ENCODE assay signal across 8 cellular contexts in the genomic region with DNA sequence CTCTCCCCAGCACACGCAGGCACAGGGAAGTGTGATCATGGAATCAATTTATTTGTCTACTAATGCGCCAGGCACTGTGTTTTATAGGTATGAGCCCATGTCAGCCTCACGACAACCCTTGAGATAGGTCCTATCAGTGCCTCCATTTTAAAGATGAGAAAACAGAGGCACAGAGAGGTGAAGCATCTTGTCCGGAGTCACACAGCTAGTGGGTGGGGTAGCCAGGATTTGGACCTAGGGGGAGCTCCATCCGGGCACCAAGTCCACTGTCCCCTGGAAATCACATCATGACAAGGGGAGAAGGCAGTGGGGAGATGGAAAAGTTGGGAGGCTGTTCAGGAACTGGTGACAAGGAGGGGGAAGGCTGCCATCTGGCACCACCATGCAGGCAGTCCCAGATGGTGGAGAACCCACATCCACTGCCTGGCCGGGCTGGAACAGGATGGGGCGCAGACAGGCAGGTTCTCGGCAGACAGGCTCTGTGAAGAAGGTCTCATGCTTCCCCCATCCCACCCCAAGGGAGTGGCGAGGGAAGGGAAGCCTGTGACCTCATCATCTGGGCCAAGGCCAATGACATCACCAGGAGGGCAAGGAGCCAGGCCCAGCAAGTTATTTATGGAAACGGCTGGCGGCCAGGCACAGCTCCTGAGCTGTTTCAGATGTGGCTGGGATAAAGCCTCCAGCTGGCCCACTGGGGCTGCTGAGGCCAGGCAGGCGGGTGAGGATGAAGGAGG.
DNase-seq lines count a peak whose midpoint lies in the region; ATAC-seq and TF ChIP-seq lines count a peak whose summit lies in the region.

No MANE protein-coding gene starts in this region.

- CTCF ChIA-PET in activated CD8-positive, alpha-beta T cell treated with anti-CD3 and anti-CD28 coated beads, Interleukin-2, amount 10 ng/mL, durations not matched to agents 7 days and 5 days (lab: Charles Lee) = no interaction called here

- peak; percentile 83 for ATAC-seq in esophagus mucosa
- no peak for ATAC-seq in GM21381 (IDR thresholded peaks at IDR 0.05; ENCODE audit: unreplicated experiment)
- ATAC-seq in activated CD8-positive, alpha-beta T cell treated with anti-CD3 and anti-CD28 coated beads, Interleukin-2, amount 10 ng/mL, durations not matched to agents 7 days and 5 days = no peak

- peaks cover 10% of the 10 kb centered on the region for H3K27me3 Mint-ChIP-seq in neural progenitor cell (ENCODE audit: insufficient read depth, low read depth)
- no peaks in the 10 kb centered on the region for H3K27me3 Mint-ChIP-seq in T-helper 2 cell treated with Interferon-gamma antibody and Interleukin-4, amounts not matched to agents 5 μg/mL and 100 μg/mL, for 36 hours (ENCODE audit: low read depth)
- H3K27me3 Mint-ChIP-seq in activated CD8-positive, alpha-beta T cell treated with anti-CD3 and anti-CD28 coated beads, Interleukin-2, amount 10 ng/mL, durations not matched to agents 7 days and 5 days (ENCODE audit: low read depth) = peaks cover 8% of the 10 kb centered on the region

- no peaks in the 10 kb centered on the region for H3F3A ChIP-seq in neural progenitor cell (ENCODE audit: low read depth)

- no peaks in the 10 kb centered on the region for H3K36me3 ChIP-seq in neural progenitor cell

- H3K4me3 Mint-ChIP-seq in neural progenitor cell = peak overlapping the region; percentile 37
- H3K4me3 Mint-ChIP-seq in T-helper 2 cell treated with Interferon-gamma antibody and Interleukin-4, amounts not matched to agents 5 μg/mL and 100 μg/mL, for 36 hours = no peak overlapping the region
- no peak overlapping the region for H3K4me3 Mint-ChIP-seq in activated CD8-positive, alpha-beta T cell treated with anti-CD3 and anti-CD28 coated beads, Interleukin-2, amount 10 ng/mL, durations not matched to agents 7 days and 5 days

- H2AFZ ChIP-seq in neural progenitor cell (replicated peaks) = no peak overlapping the region

- H3K9ac ChIP-seq in neural progenitor cell = no peak overlapping the region

- no peaks in the 10 kb centered on the region for H3K27me3 ChIP-seq in neural progenitor cell

- H3K4me1 Mint-ChIP-seq in neural progenitor cell = peaks cover 22% of the 10 kb centered on the region
- H3K4me1 Mint-ChIP-seq in T-helper 2 cell treated with Interferon-gamma antibody and Interleukin-4, amounts not matched to agents 5 μg/mL and 100 μg/mL, for 36 hours (ENCODE audit: low read depth) = no peaks in the 10 kb centered on the region
- no peaks in the 10 kb centered on the region for H3K4me1 Mint-ChIP-seq in activated CD8-positive, alpha-beta T cell treated with anti-CD3 and anti-CD28 coated beads, Interleukin-2, amount 10 ng/mL, durations not matched to agents 7 days and 5 days (ENCODE audit: low read depth)

- no peak overlapping the region for H3K4me2 ChIP-seq in neural progenitor cell

- peaks cover 4% of the 10 kb centered on the region for H3K9me3 Mint-ChIP-seq in neural progenitor cell
- no peaks in the 10 kb centered on the region for H3K9me3 Mint-ChIP-seq in T-helper 2 cell treated with Interferon-gamma antibody and Interleukin-4, amounts not matched to agents 5 μg/mL and 100 μg/mL, for 36 hours
- H3K9me3 Mint-ChIP-seq in activated CD8-positive, alpha-beta T cell treated with anti-CD3 and anti-CD28 coated beads, Interleukin-2, amount 10 ng/mL, durations not matched to agents 7 days and 5 days (ENCODE audit: insufficient read depth) = no peaks in the 10 kb centered on the region

- DNase-seq in D341Med (ENCODE audit: low spot score) (peak; percentile 92), NCI-H524 treated with DMSO at 0.1 percent for 48 hours (lab: John Stamatoyannopoulos, UW) (peak; percentile 74), neural progenitor cell (ENCODE audit: low spot score) (no peak), NCI-H187 treated with DMSO at 0.1 percent for 48 hours (lab: John Stamatoyannopoulos, UW) (no peak)
- DNase-seq in T-helper 2 cell treated with Interferon-gamma antibody and Interleukin-4, amounts not matched to agents 5 μg/mL and 100 μg/mL, for 36 hours (ENCODE audit: low spot score) = no peak
- no peak for DNase-seq in activated CD8-positive, alpha-beta T cell treated with anti-CD3 and anti-CD28 coated beads, Interleukin-2, amount 10 ng/mL, durations not matched to agents 7 days and 5 days

- no peaks in the 10 kb centered on the region for H3K9me3 ChIP-seq in neural progenitor cell (ENCODE audit: low read depth)

- POLR2A ChIA-PET in activated CD8-positive, alpha-beta T cell treated with anti-CD3 and anti-CD28 coated beads, Interleukin-2, amount 10 ng/mL, durations not matched to agents 7 days and 5 days (lab: Charles Lee) = no interaction called here

- no peaks in the 10 kb centered on the region for H3K36me3 Mint-ChIP-seq in neural progenitor cell
- H3K36me3 Mint-ChIP-seq in T-helper 2 cell treated with Interferon-gamma antibody and Interleukin-4, amounts not matched to agents 5 μg/mL and 100 μg/mL, for 36 hours (ENCODE audit: low read depth) = no peaks in the 10 kb centered on the region
- H3K36me3 Mint-ChIP-seq in activated CD8-positive, alpha-beta T cell treated with anti-CD3 and anti-CD28 coated beads, Interleukin-2, amount 10 ng/mL, durations not matched to agents 7 days and 5 days (ENCODE audit: low read depth) = no peaks in the 10 kb centered on the region

- no peaks in the 10 kb centered on the region for H4K20me1 ChIP-seq in neural progenitor cell (ENCODE audit: low read depth)

- H3K27ac ChIP-seq in neural progenitor cell = no peak overlapping the region

- H3K4me3 ChIP-seq in neural progenitor cell = no peak overlapping the region

- H3K79me2 ChIP-seq in neural progenitor cell (ENCODE audit: low read depth) = no peaks in the 10 kb centered on the region

- no peak overlapping the region for H3K27ac Mint-ChIP-seq in neural progenitor cell
- no peak overlapping the region for H3K27ac Mint-ChIP-seq in T-helper 2 cell treated with Interferon-gamma antibody and Interleukin-4, amounts not matched to agents 5 μg/mL and 100 μg/mL, for 36 hours
- no peak overlapping the region for H3K27ac Mint-ChIP-seq in activated CD8-positive, alpha-beta T cell treated with anti-CD3 and anti-CD28 coated beads, Interleukin-2, amount 10 ng/mL, durations not matched to agents 7 days and 5 days

- no peak for TF ChIP-seq CTCF in neural progenitor cell (IDR thresholded peaks at IDR 0.05)

- peaks cover 6% of the 10 kb centered on the region for H3K4me1 ChIP-seq in neural progenitor cell

Comparison
In these comparisons a context has a peak if more than half of its experiments do, and no peak if none do; other contexts are left out.
1. DNase-seq: peak in D341Med (single experiment) and NCI-H524 treated with DMSO at 0.1 percent for 48 hours (single experiment); none in neural progenitor cell (single experiment), T-helper 2 cell treated with Interferon-gamma antibody and Interleukin-4, amounts not matched to agents 5 μg/mL and 100 μg/mL, for 36 hours (single experiment), activated CD8-positive, alpha-beta T cell treated with anti-CD3 and anti-CD28 coated beads, Interleukin-2, amount 10 ng/mL, durations not matched to agents 7 days and 5 days (single experiment) and NCI-H187 treated with DMSO at 0.1 percent for 48 hours (single experiment).